Comparison of ENCODE assay signal across 8 cellular contexts in genomic region chr6:27814415-27814664, GRCh38.
A peak's percentile ranks its signal among the peaks of the same experiment; 100 is the strongest.
DNase-seq lines count a peak whose midpoint lies in the region; ATAC-seq, FAIRE-seq and TF ChIP-seq lines count a peak whose summit lies in the region.
"Not testable (repeated sequence)": the region's sequence is repeated elsewhere in the genome, so short reads cannot be mapped to it uniquely, and the experiment has no call there.

No MANE protein-coding gene starts in this region.

- CTCF ChIA-PET in RWPE1 (lab: Yijun Ruan, JAX), result not testable (repeated sequence)

- H3K27ac ChIP-seq in RWPE1 (peak overlapping the region; percentile 94), astrocyte (ENCODE audit: low read depth, low read length) (peak overlapping the region; percentile 60), mesodermal cell (ENCODE audit: low read depth, low read length, severe bottlenecking) (peak overlapping the region; percentile 77)
- H3K27ac ChIP-seq in skeletal muscle tissue (ENCODE audit: low read depth, low read length), result not testable (repeated sequence)

- not testable (repeated sequence) for H3K27me3 ChIP-seq in astrocyte (ENCODE audit: insufficient read depth, low read length)
- H3K27me3 ChIP-seq in skeletal muscle tissue (ENCODE audit: control insufficient read depth in 3 of 3, insufficient read depth in 3 of 3, low read length in 3 of 3), result peaks cover 37 to 47% (median 39%) of the 10 kb centered on the region in 3 donors

- H3K4me1 Mint-ChIP-seq in astrocyte (ENCODE audit: low read depth, unreplicated experiment), result peaks cover 11% of the 10 kb centered on the region

- H3K36me3 Mint-ChIP-seq in astrocyte (ENCODE audit: low read depth, unreplicated experiment), result not testable (repeated sequence)

- not testable (repeated sequence) for H4K20me1 ChIP-seq in astrocyte (ENCODE audit: insufficient read depth, low read length)

- peaks cover 11% of the 10 kb centered on the region for H3K4me1 ChIP-seq in astrocyte (ENCODE audit: insufficient read depth, low read length)
- peaks cover 11% of the 10 kb centered on the region for H3K4me1 ChIP-seq in mesodermal cell (ENCODE audit: control insufficient read depth, insufficient read depth, low read length, poor library complexity, severe bottlenecking)
- H3K4me1 ChIP-seq in skeletal muscle tissue (ENCODE audit: control insufficient read depth in 3 of 3, insufficient read depth in 3 of 3, low read length in 3 of 3), result peaks cover 10 to 12% (median 10%) of the 10 kb centered on the region in 3 donors

- TF ChIP-seq CTCF in AG09309 (IDR thresholded peaks at IDR 0.05; ENCODE audit: control insufficient read depth, insufficient read depth, low read depth, low read length, missing control alignments); RWPE1 (conservative IDR thresholded peaks at IDR 0.05; ENCODE audit: low read depth); astrocyte (IDR thresholded peaks at IDR 0.05; ENCODE audit: insufficient read depth, low read depth, low read length); fibroblast of villous mesenchyme (IDR thresholded peaks at IDR 0.05; ENCODE audit: insufficient read depth, low read depth, low read length): not testable (repeated sequence)

- H3K4me3 ChIP-seq in AG09309 (ENCODE audit: control insufficient read depth, low read depth, low read length) (peak overlapping the region; percentile 48), astrocyte (ENCODE audit: insufficient read depth, low read depth, low read length) (peak overlapping the region; percentile 65), fibroblast of villous mesenchyme (ENCODE audit: low read depth, low read length) (peak overlapping the region; percentile 48), mesodermal cell (ENCODE audit: extremely low read depth, insufficient read depth, low read length, poor library complexity, severe bottlenecking) (peak overlapping the region; percentile 38), skeletal muscle tissue (ENCODE audit: low read length in 3 of 3) (peak overlapping the region; percentile 25 to 48 (median 40))

- not testable (repeated sequence) for DNase-seq in AG09309 (ENCODE audit: low read depth); RWPE1 (ENCODE audit: low spot score); astrocyte (ENCODE audit: low read depth); fibroblast of villous mesenchyme (ENCODE audit: low read depth)

- no CpG with 5 or more reads among the region's 24 CpGs for WGBS in mesodermal cell (ENCODE audit: insufficient coverage in 2 of 2), 2 experiments

- H3K36me3 ChIP-seq in astrocyte (ENCODE audit: insufficient read depth, low read length); mesodermal cell (ENCODE audit: control insufficient read depth, insufficient read depth, low read length); skeletal muscle tissue (ENCODE audit: control insufficient read depth in 3 of 3, insufficient read depth in 3 of 3, low read length in 3 of 3): not testable (repeated sequence)

- H3K27me3 Mint-ChIP-seq in astrocyte (ENCODE audit: low read depth, unreplicated experiment), result not testable (repeated sequence)

- not testable (repeated sequence) for H3K79me2 ChIP-seq in astrocyte (ENCODE audit: insufficient read depth, low read length)

- not testable (repeated sequence) for FAIRE-seq in astrocyte (lab: Jason Lieb, UNC)

- peak overlapping the region; percentile 51 for H3K9ac ChIP-seq in astrocyte (ENCODE audit: low read length)
- H3K9ac ChIP-seq in skeletal muscle tissue (ENCODE audit: low read depth in 1 of 3, low read length in 3 of 3), result not testable (repeated sequence)

- POLR2A ChIA-PET in RWPE1 (lab: Yijun Ruan, JAX; ENCODE audit: low non-redundant PET), result interaction anchor here (0.7 to 1.6 kb wide), 4 partner anchors 79 to 1616 kb away, joined by 3 to 10 read pairs (median 6); a partner anchor contains a TSS

- ATAC-seq in GM19043 (IDR thresholded peaks at IDR 0.05; ENCODE audit: low read depth, unreplicated experiment) (peak; percentile 8), HG02970 (IDR thresholded peaks at IDR 0.05; ENCODE audit: low FRiP score, unreplicated experiment) (peak; percentile 2)

- H3K9me3 ChIP-seq in astrocyte (ENCODE audit: insufficient read depth, low read depth, low read length); mesodermal cell (ENCODE audit: control insufficient read depth, low read length); skeletal muscle tissue (ENCODE audit: control insufficient read depth in 3 of 3, low read length in 3 of 3): not testable (repeated sequence)

- peak overlapping the region; percentile 89 for H3K4me3 Mint-ChIP-seq in astrocyte (ENCODE audit: unreplicated experiment)

- not testable (repeated sequence) for H3K9me3 Mint-ChIP-seq in astrocyte (ENCODE audit: unreplicated experiment)

- H3K4me2 ChIP-seq in astrocyte (ENCODE audit: low read length), result peak overlapping the region; percentile 90

- peak overlapping the region; percentile 81 for H2AFZ ChIP-seq in astrocyte (ENCODE audit: low read depth, low read length)

- peak overlapping the region; percentile 95 for H3K27ac Mint-ChIP-seq in astrocyte (ENCODE audit: unreplicated experiment)
